Comparison of ENCODE assay signal across 16 cellular contexts in the genomic region with DNA sequence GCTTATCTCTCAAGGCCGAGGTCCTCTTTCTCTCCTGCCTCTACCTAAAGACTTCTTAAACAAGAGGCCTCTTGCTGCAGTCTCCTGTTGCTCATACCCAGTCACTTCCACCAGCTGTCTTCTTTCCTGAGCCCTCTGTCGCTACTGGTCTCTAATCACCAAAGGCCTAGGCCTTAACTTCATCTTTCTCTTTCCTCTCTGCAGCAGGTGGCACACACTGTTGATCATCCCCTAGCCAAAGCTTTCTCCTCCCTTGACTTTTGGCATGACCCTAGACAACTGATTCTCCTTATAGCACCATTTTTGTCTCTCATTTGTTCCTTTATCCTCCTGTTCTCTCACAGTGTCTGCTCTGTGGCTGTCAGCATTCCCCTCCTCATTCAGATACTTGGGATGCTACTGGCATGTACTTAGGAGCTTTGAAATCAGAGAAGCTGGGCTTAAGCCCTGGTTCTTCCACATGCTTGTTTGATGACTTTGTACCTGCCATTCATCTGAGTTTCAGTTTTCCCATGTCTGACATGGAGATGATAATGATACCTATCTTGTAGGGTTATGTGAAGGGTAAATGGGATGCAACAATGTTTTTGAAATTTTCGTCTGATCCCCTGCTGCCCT. TPM values are rescaled to one million over a fixed set of nuclear protein-coding genes. Genes with fewer than 3 reads are reported as not detected.
DNase-seq lines count a peak whose midpoint lies in the region; ATAC-seq, FAIRE-seq and TF ChIP-seq lines count a peak whose summit lies in the region.
"Had no signal": no experiment of that assay in that cellular context is flagged by ENCODE, and none has a peak within 500 bp of the region (broad histone marks: within the 10 kb centered on the region; RNA-seq: fewer than 3 reads in every experiment).

No MANE protein-coding gene starts in this region.

- H3K4me1 Mint-ChIP-seq in neural progenitor cell: peaks cover 34% of the 10 kb centered on the region
- peaks cover 4% of the 10 kb centered on the region for H3K4me1 Mint-ChIP-seq in activated naive CD4-positive, alpha-beta T cell treated with anti-CD3 and anti-CD28 coated beads for 36 hours (ENCODE audit: low read depth)

- TF ChIP-seq EP300 in HepG2 (IDR thresholded peaks at IDR 0.05; ENCODE audit: low read depth in 2 of 2, low read length in 2 of 2) (no peak), HepG2 (CRISPR knock-in tag; IDR thresholded peaks at IDR 0.05; ENCODE audit: borderline replicate concordance) (no peak)

- peaks cover 0 to 5% of the 10 kb centered on the region in 2 experiments; a peak in 1 of 4 replicates for H3K36me3 ChIP-seq in HCT116 (ENCODE audit: control insufficient read depth in 1 of 2, insufficient read depth in 2 of 2, low read length in 2 of 2)
- no peaks in the 10 kb centered on the region for H3K36me3 ChIP-seq in neural progenitor cell
- no peaks in the 10 kb centered on the region for H3K36me3 ChIP-seq in PC-3 (ENCODE audit: low read depth, low read length)
- no peaks in the 10 kb centered on the region for H3K36me3 ChIP-seq in HepG2 (replicated peaks in 1 of 2; ENCODE audit: control insufficient read depth in 1 of 2, insufficient read depth in 2 of 2, low read length in 2 of 2)
- H3K36me3 ChIP-seq: SJCRH30 had no signal

- H3K27me3 ChIP-seq in HCT116 (ENCODE audit: insufficient read depth, low read length) (no peaks in the 10 kb centered on the region), neural progenitor cell (no peaks in the 10 kb centered on the region), PC-3 (ENCODE audit: low read length) (no peaks in the 10 kb centered on the region), HepG2 (ENCODE audit: control insufficient read depth in 1 of 2, insufficient read depth in 2 of 2, low read length in 2 of 2) (no peaks in the 10 kb centered on the region)
- H3K27me3 ChIP-seq: SJCRH30 had no signal

- BruUV-seq in HCT116 (replicated peaks; lab: Mats Ljungman, UMichigan) (no TSS peak), PC-3 (replicated peaks; lab: Mats Ljungman, UMichigan) (no TSS peak), HepG2 (replicated peaks; lab: Mats Ljungman, UMichigan) (no TSS peak)

- H3K4me1 ChIP-seq in HCT116 (ENCODE audit: control insufficient read depth in 1 of 2, insufficient read depth in 2 of 2, low read length in 2 of 2) (peaks cover 36 to 55% of the 10 kb centered on the region in 2 experiments), neural progenitor cell (peaks cover 32% of the 10 kb centered on the region), PC-3 (ENCODE audit: insufficient read depth, low read length) (peaks cover 23% of the 10 kb centered on the region), HepG2 (ENCODE audit: insufficient read depth, low read length) (no peaks in the 10 kb centered on the region)
- H3K4me1 ChIP-seq: SJCRH30 had no signal

- H3K27me3 Mint-ChIP-seq in neural progenitor cell (ENCODE audit: insufficient read depth, low read depth): peaks cover 4% of the 10 kb centered on the region
- no peaks in the 10 kb centered on the region for H3K27me3 Mint-ChIP-seq in activated naive CD4-positive, alpha-beta T cell treated with anti-CD3 and anti-CD28 coated beads for 36 hours (ENCODE audit: low read depth)
- H3K27me3 Mint-ChIP-seq: CD4-positive, alpha-beta T cell had no signal

- TF ChIP-seq POLR2A in HCT116 (IDR thresholded peaks at IDR 0.05; ENCODE audit: borderline replicate concordance, extremely low read depth, insufficient read depth, insufficient read length) (no peak), HepG2 (IDR thresholded peaks at IDR 0.05; ENCODE audit: insufficient read depth in 1 of 2, low read depth in 2 of 2, low read length in 2 of 2) (no peak)

- no peaks in the 10 kb centered on the region for H3K9me3 Mint-ChIP-seq in neural progenitor cell
- no peaks in the 10 kb centered on the region for H3K9me3 Mint-ChIP-seq in activated naive CD4-positive, alpha-beta T cell treated with anti-CD3 and anti-CD28 coated beads for 36 hours
- H3K9me3 Mint-ChIP-seq: CD4-positive, alpha-beta T cell had no signal

- DNase-seq in HCT116 (ENCODE audit: low read depth, low spot score) (no peak), epithelial cell of esophagus (ENCODE audit: low read depth) (peak; percentile 63), neural progenitor cell (ENCODE audit: low spot score) (peak; percentile 11), substantia nigra (lab: John Stamatoyannopoulos, UW) (no peak), PC-3 (no peak), HepG2 (ENCODE audit: low spot score) (no peak)
- no peak for DNase-seq in activated naive CD4-positive, alpha-beta T cell treated with anti-CD3 and anti-CD28 coated beads for 36 hours
- DNase-seq: CD4-positive, alpha-beta T cell; DMS79; H7; NCI-H187 treated with DMSO at 0.1 percent for 48 hours; NCI-H345; NCI-H526 treated with DMSO at 0.1 percent for 48 hours; SJCRH30 had no signal

- CTCF ChIA-PET in HCT116 (lab: Charles Lee) (interaction anchor here (0.7 kb wide), 1 partner anchor 142 kb away, joined by 3 read pairs; no protein-coding TSS in a partner anchor), PC-3 (lab: Charles Lee) (no interaction called here), HepG2 (lab: Yijun Ruan, JAX; ENCODE audit: low intra/inter-chr PET ratio, low total read pairs) (no interaction called here)
- CTCF ChIA-PET in activated naive CD4-positive, alpha-beta T cell treated with anti-CD3 and anti-CD28 coated beads for 36 hours (lab: Charles Lee): interaction anchor here (1.0 kb wide), 1 partner anchor 19 kb away, joined by 3 read pairs; no protein-coding TSS in a partner anchor

- H3F3A ChIP-seq in neural progenitor cell (ENCODE audit: low read depth) (peaks cover 16% of the 10 kb centered on the region), PC-3 (ENCODE audit: low read length, unreplicated experiment) (no peaks in the 10 kb centered on the region)

- intact Hi-C loops in HCT116 (cut with micrococcal nuclease): no loop called here
- intact Hi-C loops in PC-3 (cut with micrococcal nuclease): no loop called here
- intact Hi-C loops in activated naive CD4-positive, alpha-beta T cell treated with anti-CD3 and anti-CD28 coated beads for 36 hours (cut with micrococcal nuclease): no loop called here
- intact Hi-C loops in HepG2 (cut with micrococcal nuclease; ENCODE audit: unreplicated experiment): no loop called here

- H3K9me3 ChIP-seq in HCT116 (ENCODE audit: control insufficient read depth in 1 of 2, insufficient read depth in 1 of 2, low read depth in 1 of 2, low read length in 2 of 2) (no peaks in the 10 kb centered on the region), neural progenitor cell (ENCODE audit: low read depth) (no peaks in the 10 kb centered on the region), PC-3 (ENCODE audit: low read length) (no peaks in the 10 kb centered on the region), HepG2 (ENCODE audit: low read length) (no peaks in the 10 kb centered on the region)
- H3K9me3 ChIP-seq: SJCRH30 had no signal

- peak overlapping the region; percentile 31 for H3K4me2 ChIP-seq in HCT116 (ENCODE audit: low read length)
- no peak overlapping the region for H3K4me2 ChIP-seq in neural progenitor cell
- no peak overlapping the region for H3K4me2 ChIP-seq in PC-3 (ENCODE audit: low read length)
- no peak overlapping the region for H3K4me2 ChIP-seq in HepG2 (ENCODE audit: low read depth, low read length)

- H3K9ac ChIP-seq in HCT116 (ENCODE audit: low read length) (no peak overlapping the region), neural progenitor cell (no peak overlapping the region), PC-3 (ENCODE audit: low read length) (no peak overlapping the region), HepG2 (ENCODE audit: insufficient read depth, low read depth, low read length) (no peak overlapping the region)

- ATAC-seq in HCT116 (no peak), PC-3 (no peak), HepG2 (no peak)

- no peak overlapping the region for H2AFZ ChIP-seq in HCT116 (ENCODE audit: low read depth, low read length, poor library complexity, severe bottlenecking)
- H2AFZ ChIP-seq in neural progenitor cell (replicated peaks): no peak overlapping the region
- H2AFZ ChIP-seq in PC-3 (ENCODE audit: low read length): no peak overlapping the region
- no peak overlapping the region for H2AFZ ChIP-seq in HepG2 (ENCODE audit: low read length)

- in situ Hi-C loops in HepG2 (cut with HindIII; ENCODE audit: extremely low pct_ligation_motif_present, low pct_unique_long_range_greater_than_20kb): no loop called here

- peaks cover 9% of the 10 kb centered on the region for H3K36me3 Mint-ChIP-seq in neural progenitor cell
- H3K36me3 Mint-ChIP-seq in activated naive CD4-positive, alpha-beta T cell treated with anti-CD3 and anti-CD28 coated beads for 36 hours (ENCODE audit: low read depth): peaks cover 17% of the 10 kb centered on the region

- POLR2A ChIA-PET in HCT116 (lab: Charles Lee) (no interaction called here), PC-3 (lab: Charles Lee; ENCODE audit: unreplicated experiment) (no interaction called here), HepG2 (lab: Yijun Ruan, JAX) (no interaction called here)

- no peak overlapping the region for H3K4me3 Mint-ChIP-seq in neural progenitor cell
- H3K4me3 Mint-ChIP-seq in activated naive CD4-positive, alpha-beta T cell treated with anti-CD3 and anti-CD28 coated beads for 36 hours: no peak overlapping the region
- H3K4me3 Mint-ChIP-seq: CD4-positive, alpha-beta T cell had no signal

- no peak for FAIRE-seq in HepG2 (lab: Jason Lieb, UNC)
- FAIRE-seq: D721Med had no signal

- H3K79me2 ChIP-seq in HCT116 (ENCODE audit: insufficient read depth, low read length) (peaks cover 43% of the 10 kb centered on the region), neural progenitor cell (ENCODE audit: low read depth) (no peaks in the 10 kb centered on the region), PC-3 (ENCODE audit: low read length) (no peaks in the 10 kb centered on the region; the same call in 1 of the 2 replicates), HepG2 (ENCODE audit: insufficient read depth, low read length) (no peaks in the 10 kb centered on the region)

- WGBS in HepG2 (ENCODE audit: low lambda C conversion rate): 64% methylated on average over 3 of the region's 3 CpGs

- H3K9me2 ChIP-seq in HCT116 (ENCODE audit: insufficient read depth) (no peaks in the 10 kb centered on the region), PC-3 (replicated peaks; ENCODE audit: low read length) (no peaks in the 10 kb centered on the region)

- no peak overlapping the region for H3K4me3 ChIP-seq in HCT116 (replicated peaks in 1 of 2; ENCODE audit: low read depth in 1 of 2, low read length in 2 of 2)
- no peak overlapping the region for H3K4me3 ChIP-seq in epithelial cell of esophagus (ENCODE audit: low read length)
- no peak overlapping the region for H3K4me3 ChIP-seq in neural progenitor cell
- H3K4me3 ChIP-seq in PC-3 (ENCODE audit: low read length): no peak overlapping the region
- no peak overlapping the region for H3K4me3 ChIP-seq in HepG2 (replicated peaks in 1 of 3; ENCODE audit: insufficient read depth in 1 of 3, low read depth in 2 of 3, low read length in 3 of 3)
- H3K4me3 ChIP-seq: SJCRH30 had no signal

- H3K27ac Mint-ChIP-seq in neural progenitor cell: no peak overlapping the region
- H3K27ac Mint-ChIP-seq in activated naive CD4-positive, alpha-beta T cell treated with anti-CD3 and anti-CD28 coated beads for 36 hours: no peak overlapping the region
- H3K27ac Mint-ChIP-seq: CD4-positive, alpha-beta T cell had no signal

- TF ChIP-seq RAD21 in HCT116 (IDR thresholded peaks at IDR 0.05; ENCODE audit: low read depth): no peak
- no peak for TF ChIP-seq RAD21 in HepG2 (CRISPR knock-in tag; IDR thresholded peaks at IDR 0.05)

- RAD21 ChIA-PET in HCT116 (lab: Charles Lee; ENCODE audit: low non-redundant PET in 1 of 2, low total read pairs in 2 of 2, uncharacterized antibody in 2 of 2, unreplicated experiment in 2 of 2): no interaction called here

- no peak overlapping the region for H3K27ac ChIP-seq in HCT116 (ENCODE audit: low read depth, low read length)
- no peak overlapping the region for H3K27ac ChIP-seq in neural progenitor cell
- H3K27ac ChIP-seq in substantia nigra (ENCODE audit: low read depth, low read length, poor library complexity, severe bottlenecking): peak overlapping the region; percentile 5
- H3K27ac ChIP-seq in PC-3 (ENCODE audit: low read length): no peak overlapping the region
- H3K27ac ChIP-seq in HepG2 (ENCODE audit: extremely low read length, insufficient read depth, low read length): no peak overlapping the region
- H3K27ac ChIP-seq: RWPE1, SJCRH30 had no signal

- H4K20me1 ChIP-seq in HCT116 (ENCODE audit: insufficient read depth): no peaks in the 10 kb centered on the region
- no peaks in the 10 kb centered on the region for H4K20me1 ChIP-seq in neural progenitor cell (ENCODE audit: low read depth)
- no peaks in the 10 kb centered on the region for H4K20me1 ChIP-seq in PC-3 (ENCODE audit: low read length)
- H4K20me1 ChIP-seq in HepG2 (ENCODE audit: insufficient read depth, low read length): no peaks in the 10 kb centered on the region

- no peak for TF ChIP-seq CTCF in HCT116 (IDR thresholded peaks at IDR 0.05 in 2 of 3, conservative IDR thresholded peaks at IDR 0.05 in 1 of 3; ENCODE audit: borderline replicate concordance in 1 of 3, insufficient read depth in 1 of 3, low read depth in 2 of 3, low read length in 2 of 3)
- TF ChIP-seq CTCF in epithelial cell of esophagus (IDR thresholded peaks at IDR 0.05; ENCODE audit: insufficient read depth, low read depth, low read length, missing control alignments): no peak
- no peak for TF ChIP-seq CTCF in neural progenitor cell (IDR thresholded peaks at IDR 0.05)
- TF ChIP-seq CTCF in PC-3 (conservative IDR thresholded peaks at IDR 0.05; ENCODE audit: low read depth, low read length): no peak
- TF ChIP-seq CTCF in HepG2 (CRISPR knock-in tag; IDR thresholded peaks at IDR 0.05): no peak

RNA-seq across cellular contexts. Expression of a gene that starts 22.4 kb away (rescaled TPM):
- 33.6 TPM for total RNA-seq in HCT116 (2021; ENCODE audit: unreplicated experiment)
- 22.9 and 26.9 TPM in 2 replicates for polyA plus RNA-seq in HCT116 (2012)
- total RNA-seq in neural progenitor cell (ENCODE audit: low replicate concordance): 1.9 and 2.0 TPM in 2 replicates
- 28.5 and 32.1 TPM in 2 replicates for total RNA-seq in PC-3 (2014; rRNA removed)
- 10 to 100 TPM; 14.5 to 15.2 TPM for total RNA-seq in activated naive CD4-positive, alpha-beta T cell treated with anti-CD3 and anti-CD28 coated beads for 36 hours
- 4.3 and 6.8 TPM in 2 replicates for total RNA-seq in HepG2 (2016; rRNA removed; fragmentation: Illumina TruSeq; extraction: Trizol)
- total RNA-seq in HepG2 (2016; cell fraction: cytosol; rRNA removed; fragmentation: Illumina TruSeq; extraction: Trizol; ENCODE audit: low read depth): 0.30 and 0.62 TPM in 2 replicates
- total RNA-seq in HepG2 (2016; cell fraction: insoluble cytoplasmic fraction; rRNA removed; fragmentation: Illumina TruSeq; extraction: Trizol): 4.0 and 6.7 TPM in 2 replicates
- total RNA-seq in HepG2 (2016; cell fraction: membrane; rRNA removed; fragmentation: Illumina TruSeq; extraction: Trizol): 2.4 and 3.2 TPM in 2 replicates
- total RNA-seq in HepG2 (2016; cell fraction: nucleus; rRNA removed; fragmentation: Illumina TruSeq; extraction: Trizol): 5.9 and 7.0 TPM in 2 replicates
- polyA plus RNA-seq in HepG2 (2011; rRNA removed): 2.0 and 2.1 TPM in 2 replicates
- polyA plus RNA-seq in HepG2 (2011; cell fraction: cytosol; rRNA removed): 1.7 and 2.3 TPM in 2 replicates
- polyA plus RNA-seq in HepG2 (2011; cell fraction: nucleus; rRNA removed): 0.72 and 1.2 TPM in 2 replicates
- polyA plus RNA-seq in HepG2 (2012): 2.1 and 2.3 TPM in 2 replicates
- polyA plus RNA-seq in HepG2 (2016; cell fraction: cytosol; fragmentation: Illumina TruSeq; extraction: Trizol; ENCODE audit: low read depth): 0.43 and 0.46 TPM in 2 replicates
- 2.3 and 3.0 TPM in 2 replicates for polyA plus RNA-seq in HepG2 (2016; cell fraction: insoluble cytoplasmic fraction; fragmentation: Illumina TruSeq; extraction: Trizol; ENCODE audit: low read depth)
- polyA plus RNA-seq in HepG2 (2016; cell fraction: membrane; fragmentation: Illumina TruSeq; extraction: Trizol; ENCODE audit: low read depth): 1.1 and 1.3 TPM in 2 replicates
- 5.2 and 5.9 TPM in 2 replicates for polyA plus RNA-seq in HepG2 (2016; cell fraction: nucleus; fragmentation: Illumina TruSeq; extraction: Trizol; ENCODE audit: insufficient read depth, low read depth)
- polyA minus RNA-seq in HepG2 (2011; rRNA and poly(A)+ RNA removed; ENCODE audit: low replicate concordance): 2.9 and 4.8 TPM in 2 replicates
- 3.1 and 3.2 TPM in 2 replicates for polyA minus RNA-seq in HepG2 (2011; cell fraction: cytosol; rRNA and poly(A)+ RNA removed)
- polyA minus RNA-seq in HepG2 (2011; cell fraction: nucleus; rRNA and poly(A)+ RNA removed): 2.2 and 3.5 TPM in 2 replicates

RNA-seq across cellular contexts. Expression of a gene that starts 45.3 kb away (rescaled TPM):
- 31.0 TPM for total RNA-seq in HCT116 (2021; ENCODE audit: unreplicated experiment)
- polyA plus RNA-seq in HCT116 (2012): 18.1 and 28.2 TPM in 2 replicates
- 17.6 and 17.8 TPM in 2 replicates for total RNA-seq in neural progenitor cell (ENCODE audit: low replicate concordance)
- total RNA-seq in PC-3 (2014; rRNA removed): 17.2 and 20.4 TPM in 2 replicates
- total RNA-seq in activated naive CD4-positive, alpha-beta T cell treated with anti-CD3 and anti-CD28 coated beads for 36 hours: 10 to 100 TPM; 20.5 to 22.9 TPM
- 25.8 and 33.0 TPM in 2 replicates for total RNA-seq in HepG2 (2016; rRNA removed; fragmentation: Illumina TruSeq; extraction: Trizol)
- total RNA-seq in HepG2 (2016; cell fraction: cytosol; rRNA removed; fragmentation: Illumina TruSeq; extraction: Trizol; ENCODE audit: low read depth): 9.6 and 12.2 TPM in 2 replicates
- 23.0 and 30.3 TPM in 2 replicates for total RNA-seq in HepG2 (2016; cell fraction: insoluble cytoplasmic fraction; rRNA removed; fragmentation: Illumina TruSeq; extraction: Trizol)
- total RNA-seq in HepG2 (2016; cell fraction: membrane; rRNA removed; fragmentation: Illumina TruSeq; extraction: Trizol): 27.0 and 27.8 TPM in 2 replicates
- 15.5 and 15.9 TPM in 2 replicates for total RNA-seq in HepG2 (2016; cell fraction: nucleus; rRNA removed; fragmentation: Illumina TruSeq; extraction: Trizol)
- polyA plus RNA-seq in HepG2 (2011; rRNA removed): 21.8 and 22.2 TPM in 2 replicates
- polyA plus RNA-seq in HepG2 (2011; cell fraction: cytosol; rRNA removed): 13.2 and 19.2 TPM in 2 replicates
- polyA plus RNA-seq in HepG2 (2011; cell fraction: nucleus; rRNA removed): 10.1 and 13.8 TPM in 2 replicates
- polyA plus RNA-seq in HepG2 (2012): 22.3 and 23.1 TPM in 2 replicates
- 15.5 and 15.7 TPM in 2 replicates for polyA plus RNA-seq in HepG2 (2016; cell fraction: cytosol; fragmentation: Illumina TruSeq; extraction: Trizol; ENCODE audit: low read depth)
- 39.8 and 40.4 TPM in 2 replicates for polyA plus RNA-seq in HepG2 (2016; cell fraction: insoluble cytoplasmic fraction; fragmentation: Illumina TruSeq; extraction: Trizol; ENCODE audit: low read depth)
- 26.1 and 26.7 TPM in 2 replicates for polyA plus RNA-seq in HepG2 (2016; cell fraction: membrane; fragmentation: Illumina TruSeq; extraction: Trizol; ENCODE audit: low read depth)
- 25.6 and 28.8 TPM in 2 replicates for polyA plus RNA-seq in HepG2 (2016; cell fraction: nucleus; fragmentation: Illumina TruSeq; extraction: Trizol; ENCODE audit: insufficient read depth, low read depth)
- polyA minus RNA-seq in HepG2 (2011; rRNA and poly(A)+ RNA removed; ENCODE audit: low replicate concordance): 18.5 and 20.8 TPM in 2 replicates
- polyA minus RNA-seq in HepG2 (2011; cell fraction: cytosol; rRNA and poly(A)+ RNA removed): 8.7 and 9.5 TPM in 2 replicates
- polyA minus RNA-seq in HepG2 (2011; cell fraction: nucleus; rRNA and poly(A)+ RNA removed): 11.7 and 14.9 TPM in 2 replicates

Comparison
In these comparisons a context has a peak if more than half of its experiments do, and no peak if none do; other contexts are left out.
1. DNase-seq: peak in epithelial cell of esophagus (single experiment) and neural progenitor cell (single experiment); none in HCT116 (single experiment), substantia nigra (0 of 49), PC-3 (single experiment), activated naive CD4-positive, alpha-beta T cell treated with anti-CD3 and anti-CD28 coated beads for 36 hours (single experiment) and HepG2 (single experiment).
2. CTCF ChIA-PET loops: an anchor here in HCT116 (0.7 kb wide) and activated naive CD4-positive, alpha-beta T cell treated with anti-CD3 and anti-CD28 coated beads for 36 hours (1.0 kb wide); none called in PC-3 and HepG2.